Comparison of ENCODE assay signal across 10 cellular contexts in genomic region chr5:108720416-108720815, GRCh38. TPM values are rescaled to one million over a fixed set of nuclear protein-coding genes. Genes with fewer than 3 reads are reported as not detected.
DNase-seq lines count a peak whose midpoint lies in the region; ATAC-seq and TF ChIP-seq lines count a peak whose summit lies in the region.
"Had no signal": no experiment of that assay in that cellular context is flagged by ENCODE, and none has a peak within 500 bp of the region (broad histone marks: within the 10 kb centered on the region; RNA-seq: fewer than 3 reads in every experiment).

No MANE protein-coding gene starts in this region.

- peaks cover 4% of the 10 kb centered on the region for H3K4me1 Mint-ChIP-seq in activated naive CD8-positive, alpha-beta T cell treated with anti-CD3 and anti-CD28 coated beads, Interleukin-2, amount 50 U/mL, for 24 hours

- H3K27me3 ChIP-seq in hepatocyte (no peaks in the 10 kb centered on the region), tibial artery (no peaks in the 10 kb centered on the region)
- H3K27me3 ChIP-seq: esophagus muscularis mucosa had no signal

- peak; percentile 89 for ATAC-seq in GM18498 (IDR thresholded peaks at IDR 0.05; ENCODE audit: unreplicated experiment)
- peak; percentile 91 for ATAC-seq in HG03103 (IDR thresholded peaks at IDR 0.05; ENCODE audit: low read depth, unreplicated experiment)
- ATAC-seq in activated naive CD8-positive, alpha-beta T cell treated with anti-CD3 and anti-CD28 coated beads, Interleukin-2, amount 50 U/mL, for 24 hours, result peak; percentile 76

- no peak overlapping the region for H3K4me3 Mint-ChIP-seq in activated naive CD8-positive, alpha-beta T cell treated with anti-CD3 and anti-CD28 coated beads, Interleukin-2, amount 50 U/mL, for 24 hours

- H3K9me2 ChIP-seq in hepatocyte (replicated peaks; ENCODE audit: insufficient read depth), result no peaks in the 10 kb centered on the region

- intact Hi-C loops in tibial artery (cut with DNase I; ENCODE audit: low total_unique reads) (no loop called here), cardiac septum (cut with DNase I) (no loop called here)

- no peaks in the 10 kb centered on the region for H3K79me2 ChIP-seq in hepatocyte

- DNase-seq in GM20000 (ENCODE audit: low spot score) (peak; percentile 31), NCI-H446 treated with DMSO at 0.1 percent for 48 hours (lab: John Stamatoyannopoulos, UW) (no peak), hepatocyte (ENCODE audit: low spot score) (no peak), tibial artery (no peak), cardiac septum (ENCODE audit: low spot score) (no peak)
- no peak for DNase-seq in activated naive CD8-positive, alpha-beta T cell treated with anti-CD3 and anti-CD28 coated beads, Interleukin-2, amount 50 U/mL, for 24 hours
- DNase-seq: stimulated activated CD4-positive, alpha-beta T cell treated with anti-CD3 and anti-CD28 coated beads, Interleukin-4, amount 100 ng/mL, for 1 hour had no signal

- no peaks in the 10 kb centered on the region for H3K36me3 ChIP-seq in hepatocyte (replicated peaks; ENCODE audit: insufficient read depth, low read depth)
- no peaks in the 10 kb centered on the region for H3K36me3 ChIP-seq in tibial artery
- H3K36me3 ChIP-seq: esophagus muscularis mucosa had no signal

- H3K27ac ChIP-seq in hepatocyte (no peak overlapping the region), tibial artery (no peak overlapping the region)
- H3K27ac ChIP-seq: esophagus muscularis mucosa had no signal

- H2AFZ ChIP-seq in hepatocyte, result no peak overlapping the region

- no peaks in the 10 kb centered on the region for H3K36me3 Mint-ChIP-seq in activated naive CD8-positive, alpha-beta T cell treated with anti-CD3 and anti-CD28 coated beads, Interleukin-2, amount 50 U/mL, for 24 hours (ENCODE audit: low read depth)

- H4K20me1 ChIP-seq in hepatocyte (ENCODE audit: insufficient read depth, poor library complexity, severe bottlenecking), result no peaks in the 10 kb centered on the region

- no peak overlapping the region for H3K27ac Mint-ChIP-seq in activated naive CD8-positive, alpha-beta T cell treated with anti-CD3 and anti-CD28 coated beads, Interleukin-2, amount 50 U/mL, for 24 hours

- no peaks in the 10 kb centered on the region for H3K9me3 Mint-ChIP-seq in activated naive CD8-positive, alpha-beta T cell treated with anti-CD3 and anti-CD28 coated beads, Interleukin-2, amount 50 U/mL, for 24 hours

- H3K4me3 ChIP-seq in hepatocyte, result no peak overlapping the region
- no peak overlapping the region for H3K4me3 ChIP-seq in tibial artery
- H3K4me3 ChIP-seq: esophagus muscularis mucosa had no signal

- peaks cover 13% of the 10 kb centered on the region for H3K27me3 Mint-ChIP-seq in activated naive CD8-positive, alpha-beta T cell treated with anti-CD3 and anti-CD28 coated beads, Interleukin-2, amount 50 U/mL, for 24 hours

- H3K4me1 ChIP-seq in hepatocyte (ENCODE audit: insufficient read depth) (no peaks in the 10 kb centered on the region), tibial artery (no peaks in the 10 kb centered on the region)
- H3K4me1 ChIP-seq: esophagus muscularis mucosa had no signal

- no peak overlapping the region for H3K4me2 ChIP-seq in hepatocyte

- H3K9me3 ChIP-seq in hepatocyte (ENCODE audit: low read depth) (no peaks in the 10 kb centered on the region), tibial artery (no peaks in the 10 kb centered on the region)
- H3K9me3 ChIP-seq: esophagus muscularis mucosa had no signal

- TF ChIP-seq CTCF in GM20000 (IDR thresholded peaks at IDR 0.05; ENCODE audit: extremely low read depth, missing control alignments), result no peak
- no peak for TF ChIP-seq CTCF in hepatocyte (IDR thresholded peaks at IDR 0.05; ENCODE audit: poor library complexity)
- TF ChIP-seq CTCF in tibial artery (IDR thresholded peaks at IDR 0.05), result no peak

RNA-seq across cellular contexts. Expression of gene FER, which starts 27.3 kb away (rescaled TPM):
- total RNA-seq in hepatocyte, result 18.9 and 29.4 TPM in 2 replicates
- polyA plus RNA-seq in hepatocyte, result 10.6 and 11.1 TPM in 2 replicates
- total RNA-seq in cardiac septum, result 20.0 TPM
